In genomic region chr9:76181020-76181641, GRCh38 we compare ENCODE assay signal across 9 cellular contexts.
DNase-seq lines count a peak whose midpoint lies in the region; TF ChIP-seq lines count a peak whose summit lies in the region.
"Had no signal": no experiment of that assay in that cellular context is flagged by ENCODE, and none has a peak within 500 bp of the region (broad histone marks: within the 10 kb centered on the region; RNA-seq: fewer than 3 reads in every experiment).

No MANE protein-coding gene starts in this region.

- WGBS in GM23248 (ENCODE audit: low coverage in 1 of 2, low lambda C conversion rate in 2 of 2, missing lambda C conversion rate in 2 of 2), 2 experiments: 84 to 86% methylated on average over 5 of the region's 5 CpGs
- WGBS in ectodermal cell, 2 experiments: 69 to 71% methylated on average over 5 of the region's 5 CpGs

- peak; percentile 68 for DNase-seq in GM23248
- peak; percentile 93 for DNase-seq in NCI-H226
- no peak for DNase-seq in Karpas-422
- DNase-seq in WERI-Rb-1: no peak
- DNase-seq in cerebellar cortex (ENCODE audit: low spot score): no peak
- no peak for DNase-seq in activated CD4-positive, alpha-beta T cell treated with anti-CD3 and anti-CD28 coated beads for 1 hour
- DNase-seq: activated effector memory CD4-positive, alpha-beta T cell treated with anti-CD3 and anti-CD28 coated beads, Interleukin-2, amount 50 U/mL, for 16 hours had no signal

- H3F3A ChIP-seq in GM23248 (ENCODE audit: insufficient read depth): no peaks in the 10 kb centered on the region; the same call in 1 of the 2 replicates

- no peaks in the 10 kb centered on the region for H3K36me3 ChIP-seq in GM23248 (ENCODE audit: low read depth)
- H3K36me3 ChIP-seq in ectodermal cell (ENCODE audit: control insufficient read depth, insufficient read depth, low read length): no peaks in the 10 kb centered on the region
- H3K36me3 ChIP-seq in neuron (ENCODE audit: insufficient read depth, low read length): no peaks in the 10 kb centered on the region
- H3K36me3 ChIP-seq in Karpas-422 (ENCODE audit: insufficient read depth, low read length): no peaks in the 10 kb centered on the region
- H3K36me3 ChIP-seq in WERI-Rb-1: no peaks in the 10 kb centered on the region

- in situ Hi-C loops in GM23248 (cut with MboI): no loop called here

- H3K27ac ChIP-seq in GM23248 (peak overlapping the region; percentile 54), ectodermal cell (ENCODE audit: insufficient read depth, low read depth, low read length, poor library complexity, severe bottlenecking) (peak overlapping the region; percentile 58), Karpas-422 (ENCODE audit: low read length) (no peak overlapping the region), WERI-Rb-1 (no peak overlapping the region)

- TF ChIP-seq CTCF in WERI-Rb-1 (IDR thresholded peaks at IDR 0.05; ENCODE audit: low read depth, low read length): no peak

- H3K79me2 ChIP-seq in GM23248 (ENCODE audit: insufficient read depth) (no peaks in the 10 kb centered on the region), Karpas-422 (ENCODE audit: low read length) (no peaks in the 10 kb centered on the region)

- H3K4me1 ChIP-seq in GM23248 (ENCODE audit: insufficient read depth) (peaks cover 12% of the 10 kb centered on the region), ectodermal cell (ENCODE audit: control insufficient read depth, insufficient read depth, low read length) (peaks cover 15% of the 10 kb centered on the region), neuron (ENCODE audit: insufficient read depth, low read length) (peaks cover 13% of the 10 kb centered on the region), Karpas-422 (ENCODE audit: low read length) (no peaks in the 10 kb centered on the region)

- H3K4me3 ChIP-seq in GM23248 (no peak overlapping the region), ectodermal cell (ENCODE audit: insufficient read depth, low read depth, low read length) (no peak overlapping the region), neuron (ENCODE audit: low read length) (no peak overlapping the region), Karpas-422 (ENCODE audit: low read length) (no peak overlapping the region), WERI-Rb-1 (ENCODE audit: low read depth, low read length) (no peak overlapping the region)

- H3K9me2 ChIP-seq in GM23248 (ENCODE audit: insufficient read depth) (no peaks in the 10 kb centered on the region), Karpas-422 (replicated peaks; ENCODE audit: insufficient read depth, low read length) (no peaks in the 10 kb centered on the region)

- H2AFZ ChIP-seq in GM23248: no peak overlapping the region
- H2AFZ ChIP-seq in neuron (ENCODE audit: low read depth, low read length): peak overlapping the region; percentile 56
- H2AFZ ChIP-seq in Karpas-422 (ENCODE audit: low read length): no peak overlapping the region

- no peaks in the 10 kb centered on the region for H3K9me3 ChIP-seq in GM23248 (ENCODE audit: low read depth)
- H3K9me3 ChIP-seq in ectodermal cell (ENCODE audit: control insufficient read depth, low read length): no peaks in the 10 kb centered on the region
- H3K9me3 ChIP-seq in neuron (ENCODE audit: low read length): no peaks in the 10 kb centered on the region
- H3K9me3 ChIP-seq in Karpas-422 (ENCODE audit: low read length): no peaks in the 10 kb centered on the region
- H3K9me3 ChIP-seq in WERI-Rb-1 (ENCODE audit: severe bottlenecking): peaks cover 4% of the 10 kb centered on the region

- H4K20me1 ChIP-seq in GM23248 (ENCODE audit: insufficient read depth) (no peaks in the 10 kb centered on the region), Karpas-422 (ENCODE audit: insufficient read depth, low read depth, low read length) (no peaks in the 10 kb centered on the region)

- H3K27me3 ChIP-seq in GM23248 (replicated peaks; ENCODE audit: insufficient read depth) (no peaks in the 10 kb centered on the region), ectodermal cell (ENCODE audit: control insufficient read depth, insufficient read depth, low read length, poor library complexity, severe bottlenecking) (no peaks in the 10 kb centered on the region), neuron (ENCODE audit: insufficient read depth, low read length) (no peaks in the 10 kb centered on the region), Karpas-422 (ENCODE audit: low read length) (no peaks in the 10 kb centered on the region), WERI-Rb-1 (ENCODE audit: insufficient read depth, low read depth, severe bottlenecking) (no peaks in the 10 kb centered on the region)

- H3K4me2 ChIP-seq in GM23248 (ENCODE audit: unreplicated experiment): no peak overlapping the region
- no peak overlapping the region for H3K4me2 ChIP-seq in Karpas-422 (ENCODE audit: low read depth, low read length, poor library complexity, severe bottlenecking)

- H3K9ac ChIP-seq in GM23248: no peak overlapping the region
- no peak overlapping the region for H3K9ac ChIP-seq in Karpas-422 (ENCODE audit: low read length)

Comparison
In these comparisons a context has a peak if more than half of its experiments do, and no peak if none do; other contexts are left out.
1. DNase-seq: peak in GM23248 (single experiment) and NCI-H226 (single experiment); none in Karpas-422 (single experiment), WERI-Rb-1 (single experiment), cerebellar cortex (single experiment) and activated CD4-positive, alpha-beta T cell treated with anti-CD3 and anti-CD28 coated beads for 1 hour (single experiment).
2. H3K27ac ChIP-seq: peak in GM23248 (single experiment) and ectodermal cell (single experiment); none in Karpas-422 (single experiment) and WERI-Rb-1 (single experiment).